In the genomic region with DNA sequence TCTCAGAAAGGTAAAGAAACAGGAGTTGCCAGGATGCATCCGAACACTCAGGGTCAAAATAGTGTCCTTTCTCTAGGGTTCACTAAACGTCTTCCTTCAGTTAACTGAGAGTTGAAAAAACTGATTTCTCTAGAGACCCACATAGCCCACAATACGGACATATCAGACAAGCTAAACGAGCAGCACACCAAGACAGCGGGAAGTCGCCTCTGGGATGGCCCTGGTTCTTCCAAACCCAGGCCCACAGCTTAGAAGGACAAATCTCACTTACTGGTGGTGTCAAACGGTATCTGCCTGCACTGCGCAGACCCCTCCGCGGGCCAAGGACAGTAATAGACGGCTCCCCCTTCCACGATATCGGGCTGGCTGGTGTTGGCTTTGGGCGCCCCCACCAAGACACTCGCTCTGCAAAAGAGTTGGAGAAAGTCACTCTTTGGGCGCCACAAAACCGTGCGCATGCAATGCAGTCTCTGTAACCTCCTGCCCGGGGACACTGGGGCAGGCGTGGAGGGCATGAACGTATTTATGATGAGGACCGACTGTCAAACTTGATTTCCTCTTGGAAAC, we compare ENCODE assay signal across 12 cellular contexts. TPM values are rescaled to one million over a fixed set of nuclear protein-coding genes. Genes with fewer than 3 reads are reported as not detected.
DNase-seq lines count a peak whose midpoint lies in the region; ATAC-seq and TF ChIP-seq lines count a peak whose summit lies in the region.
"Had no signal": no experiment of that assay in that cellular context is flagged by ENCODE, and none has a peak within 500 bp of the region (broad histone marks: within the 10 kb centered on the region; RNA-seq: fewer than 3 reads in every experiment).

No MANE protein-coding gene starts in this region.

- H3K9me3 Mint-ChIP-seq in activated naive CD8-positive, alpha-beta T cell treated with anti-CD3 and anti-CD28 coated beads, Interleukin-2, amount 50 U/mL, for 24 hours: no peaks in the 10 kb centered on the region

- H3K4me3 ChIP-seq in BLaER1 (peak overlapping the region; percentile 90), ascending aorta (peak overlapping the region; percentile 78 to 96), trophoblast cell (ENCODE audit: low read depth, low read length) (peak overlapping the region; percentile 47)

- H3K9ac ChIP-seq in BLaER1 (peak overlapping the region; percentile 75), trophoblast cell (ENCODE audit: low read length) (no peak overlapping the region)

- H2BK5ac ChIP-seq in trophoblast cell (ENCODE audit: low read depth, low read length, poor library complexity): no peak overlapping the region

- H3K79me2 ChIP-seq in trophoblast cell (ENCODE audit: control insufficient read depth, insufficient read depth, low read length, poor library complexity): no peaks in the 10 kb centered on the region

- peaks cover 2% of the 10 kb centered on the region for H3K4me1 Mint-ChIP-seq in activated naive CD8-positive, alpha-beta T cell treated with anti-CD3 and anti-CD28 coated beads, Interleukin-2, amount 50 U/mL, for 24 hours
- H3K4me1 Mint-ChIP-seq: activated CD8-positive, alpha-beta memory T cell treated with anti-CD3 and anti-CD28 coated beads, Interleukin-2, amount 10 ng/mL, durations not matched to agents 7 days and 5 days had no signal

- H3K18ac ChIP-seq in trophoblast cell (ENCODE audit: low read length): no peak overlapping the region

- H3K9me3 ChIP-seq in BLaER1: no peaks in the 10 kb centered on the region
- no peaks in the 10 kb centered on the region for H3K9me3 ChIP-seq in ascending aorta
- peaks cover 7% of the 10 kb centered on the region for H3K9me3 ChIP-seq in trophoblast cell (ENCODE audit: insufficient read depth, low read depth, low read length)

- TF ChIP-seq CTCF in ascending aorta (IDR thresholded peaks at IDR 0.05): no peak

- intact Hi-C loops in ascending aorta (cut with DNase I): loop anchor here (5.0 to 10.0 kb wide), 3 partner anchors 64 to 186 kb away; no protein-coding TSS in a partner anchor
- intact Hi-C loops in left ventricle myocardium superior (cut with micrococcal nuclease): loop anchor here (10.0 kb wide), 2 partner anchors 134 to 284 kb away; no protein-coding TSS in a partner anchor

- H4K91ac ChIP-seq in trophoblast cell (ENCODE audit: low read depth, low read length): no peak overlapping the region

- peaks cover 50% of the 10 kb centered on the region for H3K27me3 Mint-ChIP-seq in activated naive CD8-positive, alpha-beta T cell treated with anti-CD3 and anti-CD28 coated beads, Interleukin-2, amount 50 U/mL, for 24 hours

- WGBS in trophoblast cell (ENCODE audit: extremely low coverage, insufficient coverage, insufficient read length): no CpG with 5 or more reads among the region's 22 CpGs

- H2BK120ac ChIP-seq in trophoblast cell (ENCODE audit: insufficient read depth, low read length, poor library complexity): no peak overlapping the region

- no peak overlapping the region for H4K12ac ChIP-seq in trophoblast cell (ENCODE audit: low read depth, low read length)

- H3K79me1 ChIP-seq in trophoblast cell (ENCODE audit: low read length): no peaks in the 10 kb centered on the region

- H3K4me2 ChIP-seq in BLaER1: peak overlapping the region; percentile 87
- H3K4me2 ChIP-seq in trophoblast cell (ENCODE audit: low read length): peak overlapping the region; percentile 97

- H3K27ac Mint-ChIP-seq in activated naive CD8-positive, alpha-beta T cell treated with anti-CD3 and anti-CD28 coated beads, Interleukin-2, amount 50 U/mL, for 24 hours: no peak overlapping the region
- H3K27ac Mint-ChIP-seq: activated CD8-positive, alpha-beta memory T cell treated with anti-CD3 and anti-CD28 coated beads, Interleukin-2, amount 10 ng/mL, durations not matched to agents 7 days and 5 days had no signal

- H3K27ac ChIP-seq in BLaER1: peak overlapping the region; percentile 65
- peak overlapping the region; percentile 91 to 95 for H3K27ac ChIP-seq in ascending aorta
- no peak overlapping the region for H3K27ac ChIP-seq in trophoblast cell (ENCODE audit: low read depth, low read length)

- H3K4me3 Mint-ChIP-seq in activated naive CD8-positive, alpha-beta T cell treated with anti-CD3 and anti-CD28 coated beads, Interleukin-2, amount 50 U/mL, for 24 hours: no peak overlapping the region
- H3K4me3 Mint-ChIP-seq: activated CD8-positive, alpha-beta memory T cell treated with anti-CD3 and anti-CD28 coated beads, Interleukin-2, amount 10 ng/mL, durations not matched to agents 7 days and 5 days had no signal

- no peaks in the 10 kb centered on the region for H4K20me1 ChIP-seq in BLaER1

- DNase-seq in ascending aorta (ENCODE audit: low spot score in 2 of 2) (no peak), left ventricle myocardium superior (no peak), trophoblast cell (no peak), DMS53 treated with DMSO at 0.1 percent for 48 hours (lab: John Stamatoyannopoulos, UW; ENCODE audit: unreplicated experiment) (no peak), NCI-H146 (lab: John Stamatoyannopoulos, UW) (no peak)
- DNase-seq in activated naive CD8-positive, alpha-beta T cell treated with anti-CD3 and anti-CD28 coated beads, Interleukin-2, amount 50 U/mL, for 24 hours: no peak
- DNase-seq: activated CD8-positive, alpha-beta memory T cell treated with anti-CD3 and anti-CD28 coated beads, Interleukin-2, amount 10 ng/mL, durations not matched to agents 7 days and 5 days; AML-193; NCI-H1048; stimulated activated CD4-positive, alpha-beta T cell treated with anti-CD3 and anti-CD28 coated beads, Interleukin-2, amount 100 ng/mL, for 24 hours had no signal

- peaks cover 17% of the 10 kb centered on the region; the same call in 1 of the 2 replicates for H3K36me3 ChIP-seq in BLaER1
- H3K36me3 ChIP-seq in ascending aorta: peaks cover 10 to 19% of the 10 kb centered on the region in 2 donors
- no peaks in the 10 kb centered on the region for H3K36me3 ChIP-seq in trophoblast cell (ENCODE audit: control insufficient read depth in 1 of 2, insufficient read depth in 2 of 2, low read length in 2 of 2)

- H3K14ac ChIP-seq in trophoblast cell (ENCODE audit: low read length): no peak overlapping the region

- H3K27me3 ChIP-seq in BLaER1: no peaks in the 10 kb centered on the region
- H3K27me3 ChIP-seq in ascending aorta: no peaks in the 10 kb centered on the region
- H3K27me3 ChIP-seq in trophoblast cell (ENCODE audit: insufficient read depth, low read length): peaks cover 18% of the 10 kb centered on the region

- H2AK5ac ChIP-seq in trophoblast cell (ENCODE audit: low read length): no peak overlapping the region

- no peak overlapping the region for H4K8ac ChIP-seq in trophoblast cell (ENCODE audit: low read depth, low read length)

- ATAC-seq in left ventricle myocardium superior: peak; percentile 19
- no peak for ATAC-seq in HG02970 (IDR thresholded peaks at IDR 0.05; ENCODE audit: low FRiP score, unreplicated experiment)
- no peak for ATAC-seq in activated naive CD8-positive, alpha-beta T cell treated with anti-CD3 and anti-CD28 coated beads, Interleukin-2, amount 50 U/mL, for 24 hours
- ATAC-seq: activated CD8-positive, alpha-beta memory T cell treated with anti-CD3 and anti-CD28 coated beads, Interleukin-2, amount 10 ng/mL, durations not matched to agents 7 days and 5 days had no signal

- peaks cover 57% of the 10 kb centered on the region for H3K4me1 ChIP-seq in BLaER1
- H3K4me1 ChIP-seq in ascending aorta: peaks cover 4 to 22% of the 10 kb centered on the region in 2 donors
- H3K4me1 ChIP-seq in trophoblast cell (ENCODE audit: control insufficient read depth in 1 of 2, insufficient read depth in 2 of 2, low read length in 2 of 2): peaks cover 0 to 10% of the 10 kb centered on the region in 2 experiments

- H3K4ac ChIP-seq in trophoblast cell (ENCODE audit: low read depth, low read length): no peak overlapping the region

- H3K36me3 Mint-ChIP-seq in activated naive CD8-positive, alpha-beta T cell treated with anti-CD3 and anti-CD28 coated beads, Interleukin-2, amount 50 U/mL, for 24 hours (ENCODE audit: low read depth): no peaks in the 10 kb centered on the region
- H3K36me3 Mint-ChIP-seq: activated CD8-positive, alpha-beta memory T cell treated with anti-CD3 and anti-CD28 coated beads, Interleukin-2, amount 10 ng/mL, durations not matched to agents 7 days and 5 days had no signal

- no peak overlapping the region for H2BK12ac ChIP-seq in trophoblast cell (ENCODE audit: low read length)

- no peak overlapping the region for H2AFZ ChIP-seq in trophoblast cell (ENCODE audit: insufficient read depth, low read length, poor library complexity)

- no peak overlapping the region for H3K23ac ChIP-seq in trophoblast cell (ENCODE audit: low read length)

RNA-seq across cellular contexts. Expression of a gene that starts 1.1 kb away (rescaled TPM):
- 231 TPM for total RNA-seq in ascending aorta
- total RNA-seq in left ventricle myocardium superior: 0.82 TPM
- polyA plus RNA-seq in trophoblast cell (2013): 1.7 and 1.8 TPM in 2 replicates
- total RNA-seq: activated CD8-positive, alpha-beta memory T cell treated with anti-CD3 and anti-CD28 coated beads, Interleukin-2, amount 10 ng/mL, durations not matched to agents 7 days and 5 days had no signal

Comparison
In these comparisons a context has a peak if more than half of its experiments do, and no peak if none do; other contexts are left out.
1. RNA of a gene that starts 1.1 kb away (total RNA-seq): 231 TPM in ascending aorta (single experiment); 0.82 TPM in left ventricle myocardium superior (single experiment); every median in the first group is over 100 times any median in the second.
2. Peak in every context shown above with its lines, with median percentiles within 50 percentile points of each other: H3K4me3 ChIP-seq.